ENCODE assay signal across 24 cellular contexts in the genomic region with DNA sequence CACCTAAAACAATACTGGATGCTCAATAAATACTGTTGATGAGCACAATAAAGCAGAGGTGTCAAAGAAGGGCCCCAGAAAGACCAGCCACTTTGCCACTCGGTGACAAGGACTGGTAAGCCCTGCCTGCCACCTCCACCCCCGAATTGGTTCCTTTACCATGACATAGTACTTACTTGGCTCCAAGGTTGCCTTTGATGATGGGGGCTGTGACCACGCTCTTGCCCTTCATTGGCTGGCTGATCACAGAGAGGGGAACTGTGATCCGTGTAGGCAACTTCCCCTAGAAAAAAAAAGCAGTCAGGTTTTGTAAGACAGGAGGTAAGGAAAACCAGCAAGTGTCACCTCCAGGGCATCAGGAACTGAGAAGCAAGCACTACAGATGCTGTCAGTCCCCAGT. TPM values are rescaled to one million over a fixed set of nuclear protein-coding genes. Genes with fewer than 3 reads are reported as not detected.
A peak's percentile ranks its signal among the peaks of the same experiment; 100 is the strongest.
DNase-seq lines count a peak whose midpoint lies in the region; ATAC-seq, FAIRE-seq and TF ChIP-seq lines count a peak whose summit lies in the region.
"Had no signal": no experiment of that assay in that cellular context is flagged by ENCODE, and none has a peak within 500 bp of the region (broad histone marks: within the 10 kb centered on the region; RNA-seq: fewer than 3 reads in every experiment).

No MANE protein-coding gene starts in this region.

- H3K9me3 Mint-ChIP-seq in activated CD4-positive, alpha-beta memory T cell treated with anti-CD3 and anti-CD28 coated beads for 36 hours: no peaks in the 10 kb centered on the region
- H3K9me3 Mint-ChIP-seq in activated CD4-positive, alpha-beta memory T cell treated with anti-CD3 and anti-CD28 coated beads, Interleukin-2, amount 10 ng/mL, durations not matched to agents 7 days and 5 days: no peaks in the 10 kb centered on the region
- H3K9me3 Mint-ChIP-seq in CD8-positive, alpha-beta T cell: no peaks in the 10 kb centered on the region
- no peaks in the 10 kb centered on the region for H3K9me3 Mint-ChIP-seq in activated naive CD4-positive, alpha-beta T cell treated with anti-CD3 and anti-CD28 coated beads, Interleukin-2, amount 50 U/mL, for 72 hours
- H3K9me3 Mint-ChIP-seq: T-helper 1 cell treated with Interleukin-12 subunit alpha and Interleukin-12 subunit beta and Interleukin-4 antibody, amounts not matched to agents 30 μg/mL and 1 μg/mL, for 36 hours had no signal

- peaks cover 34% of the 10 kb centered on the region for H3K4me1 Mint-ChIP-seq in activated CD4-positive, alpha-beta memory T cell treated with anti-CD3 and anti-CD28 coated beads for 36 hours (ENCODE audit: low read depth)
- peaks cover 11% of the 10 kb centered on the region for H3K4me1 Mint-ChIP-seq in activated CD4-positive, alpha-beta memory T cell treated with anti-CD3 and anti-CD28 coated beads, Interleukin-2, amount 10 ng/mL, durations not matched to agents 7 days and 5 days
- peaks cover 31% of the 10 kb centered on the region for H3K4me1 Mint-ChIP-seq in CD8-positive, alpha-beta T cell (ENCODE audit: low read depth)

- peaks cover 12% of the 10 kb centered on the region for H3K4me1 ChIP-seq in CD8-positive, alpha-beta T cell (ENCODE audit: insufficient read depth, low read length)
- H3K4me1 ChIP-seq: parathyroid adenoma had no signal

- H3K4me3 ChIP-seq in CD8-positive, alpha-beta T cell (ENCODE audit: low read depth, low read length): no peak overlapping the region
- H3K4me3 ChIP-seq: HAP-1 had no signal

- peak; percentile 50 for ATAC-seq in CD8-positive, alpha-beta T cell
- ATAC-seq in activated naive CD4-positive, alpha-beta T cell treated with anti-CD3 and anti-CD28 coated beads, Interleukin-2, amount 50 U/mL, for 72 hours: peak in 1 of 2 donors; percentile 20
- ATAC-seq in HG03520 (IDR thresholded peaks at IDR 0.05; ENCODE audit: unreplicated experiment): no peak
- ATAC-seq: sciatic nerve had no signal

- TF ChIP-seq CTCF in CD8-positive, alpha-beta T cell (IDR thresholded peaks at IDR 0.05): no peak

- peaks cover 24% of the 10 kb centered on the region for H3K36me3 ChIP-seq in CD8-positive, alpha-beta T cell (ENCODE audit: insufficient read depth, low read length)

- CTCF ChIA-PET in activated CD4-positive, alpha-beta memory T cell treated with anti-CD3 and anti-CD28 coated beads for 36 hours (lab: Charles Lee): no interaction called here
- CTCF ChIA-PET in activated CD4-positive, alpha-beta memory T cell treated with anti-CD3 and anti-CD28 coated beads, Interleukin-2, amount 10 ng/mL, durations not matched to agents 7 days and 5 days (lab: Charles Lee): no interaction called here
- CTCF ChIA-PET in CD8-positive, alpha-beta T cell (lab: Charles Lee): no interaction called here

- H3K27ac ChIP-seq in CD8-positive, alpha-beta T cell (ENCODE audit: low read depth, low read length): no peak overlapping the region
- H3K27ac ChIP-seq: parathyroid adenoma had no signal

- no peaks in the 10 kb centered on the region for H3K9me3 ChIP-seq in CD8-positive, alpha-beta T cell (ENCODE audit: low read length)
- H3K9me3 ChIP-seq: HAP-1 had no signal

- peak overlapping the region; percentile 16 for H3K27ac Mint-ChIP-seq in activated CD4-positive, alpha-beta memory T cell treated with anti-CD3 and anti-CD28 coated beads for 36 hours
- H3K27ac Mint-ChIP-seq in activated CD4-positive, alpha-beta memory T cell treated with anti-CD3 and anti-CD28 coated beads, Interleukin-2, amount 10 ng/mL, durations not matched to agents 7 days and 5 days: no peak overlapping the region
- H3K27ac Mint-ChIP-seq in CD8-positive, alpha-beta T cell: peak overlapping the region; percentile 75
- peak overlapping the region; percentile 1 to 34 for H3K27ac Mint-ChIP-seq in activated naive CD4-positive, alpha-beta T cell treated with anti-CD3 and anti-CD28 coated beads, Interleukin-2, amount 50 U/mL, for 72 hours
- H3K27ac Mint-ChIP-seq: T-helper 1 cell treated with Interleukin-12 subunit alpha and Interleukin-12 subunit beta and Interleukin-4 antibody, amounts not matched to agents 30 μg/mL and 1 μg/mL, for 36 hours had no signal

- H3K36me3 Mint-ChIP-seq in activated CD4-positive, alpha-beta memory T cell treated with anti-CD3 and anti-CD28 coated beads for 36 hours: peaks cover 71% of the 10 kb centered on the region
- H3K36me3 Mint-ChIP-seq in activated CD4-positive, alpha-beta memory T cell treated with anti-CD3 and anti-CD28 coated beads, Interleukin-2, amount 10 ng/mL, durations not matched to agents 7 days and 5 days (ENCODE audit: low read depth): peaks cover 77% of the 10 kb centered on the region
- peaks cover 90% of the 10 kb centered on the region for H3K36me3 Mint-ChIP-seq in CD8-positive, alpha-beta T cell
- peaks cover 12 to 53% of the 10 kb centered on the region in 2 donors for H3K36me3 Mint-ChIP-seq in activated naive CD4-positive, alpha-beta T cell treated with anti-CD3 and anti-CD28 coated beads, Interleukin-2, amount 50 U/mL, for 72 hours

- H3K27me3 ChIP-seq in CD8-positive, alpha-beta T cell (ENCODE audit: insufficient read depth, low read length): no peaks in the 10 kb centered on the region

- H3K27me3 Mint-ChIP-seq in activated CD4-positive, alpha-beta memory T cell treated with anti-CD3 and anti-CD28 coated beads for 36 hours: no peaks in the 10 kb centered on the region
- H3K27me3 Mint-ChIP-seq in activated CD4-positive, alpha-beta memory T cell treated with anti-CD3 and anti-CD28 coated beads, Interleukin-2, amount 10 ng/mL, durations not matched to agents 7 days and 5 days: no peaks in the 10 kb centered on the region
- H3K27me3 Mint-ChIP-seq in CD8-positive, alpha-beta T cell (ENCODE audit: low read depth): no peaks in the 10 kb centered on the region

- POLR2A ChIA-PET in activated CD4-positive, alpha-beta memory T cell treated with anti-CD3 and anti-CD28 coated beads for 36 hours (lab: Charles Lee): no interaction called here
- POLR2A ChIA-PET in activated CD4-positive, alpha-beta memory T cell treated with anti-CD3 and anti-CD28 coated beads, Interleukin-2, amount 10 ng/mL, durations not matched to agents 7 days and 5 days (lab: Charles Lee): no interaction called here
- POLR2A ChIA-PET in CD8-positive, alpha-beta T cell (lab: Charles Lee): interaction anchor here (1.5 kb wide), 1 partner anchor 12 kb away, joined by 5 read pairs; no protein-coding TSS in a partner anchor

- DNase-seq in activated CD4-positive, alpha-beta memory T cell treated with anti-CD3 and anti-CD28 coated beads for 36 hours: peak; percentile 25
- DNase-seq in activated CD4-positive, alpha-beta memory T cell treated with anti-CD3 and anti-CD28 coated beads, Interleukin-2, amount 10 ng/mL, durations not matched to agents 7 days and 5 days: no peak
- peak in 1 of 7 experiments; percentile 32 for DNase-seq in CD8-positive, alpha-beta T cell
- DNase-seq in activated naive CD4-positive, alpha-beta T cell treated with anti-CD3 and anti-CD28 coated beads, Interleukin-2, amount 50 U/mL, for 72 hours (ENCODE audit: low spot score in 2 of 2): no peak
- peak; percentile 32 for DNase-seq in stimulated activated CD8-positive, alpha-beta memory T cell treated with anti-CD3 and anti-CD28 coated beads, Interleukin-4, amount 100 ng/mL, for 48 hours
- DNase-seq in frontal cortex (ENCODE audit: low spot score in 2 of 2) (no peak), middle frontal gyrus (ENCODE audit: extremely low spot score, low spot score) (no peak)
- DNase-seq: ACHN; activated CD8-positive, alpha-beta memory T cell treated with anti-CD3 and anti-CD28 coated beads, Interleukin-2, amount 50 U/mL, for 48 hours; C1 segment of cervical spinal cord; DMS79; hypothalamus; islet precursor cell; mammary epithelial cell; NCI-H1417; NCI-H526 treated with DMSO at 0.1 percent for 48 hours had no signal

- FAIRE-seq in frontal cortex (lab: Jason Lieb, UNC): no peak
- FAIRE-seq: endothelial cell of umbilical vein, urothelium cell line had no signal

- H3K4me3 Mint-ChIP-seq in activated CD4-positive, alpha-beta memory T cell treated with anti-CD3 and anti-CD28 coated beads for 36 hours: no peak overlapping the region
- H3K4me3 Mint-ChIP-seq in activated CD4-positive, alpha-beta memory T cell treated with anti-CD3 and anti-CD28 coated beads, Interleukin-2, amount 10 ng/mL, durations not matched to agents 7 days and 5 days: no peak overlapping the region
- no peak overlapping the region for H3K4me3 Mint-ChIP-seq in CD8-positive, alpha-beta T cell
- H3K4me3 Mint-ChIP-seq: T-helper 1 cell treated with Interleukin-12 subunit alpha and Interleukin-12 subunit beta and Interleukin-4 antibody, amounts not matched to agents 30 μg/mL and 1 μg/mL, for 36 hours had no signal

- intact Hi-C loops in activated CD4-positive, alpha-beta memory T cell treated with anti-CD3 and anti-CD28 coated beads for 36 hours (cut with micrococcal nuclease): no loop called here
- intact Hi-C loops in CD8-positive, alpha-beta T cell (cut with DNase I, micrococcal nuclease): loop anchor here in 1 of 2 experiments (5.0 kb wide), 1 partner anchor 78 kb away; no protein-coding TSS in a partner anchor

RNA-seq across cellular contexts. Expression of gene NFRKB, which starts 29.7 kb away (rescaled TPM):
- total RNA-seq in activated CD4-positive, alpha-beta memory T cell treated with anti-CD3 and anti-CD28 coated beads for 36 hours: 10 to 100 TPM; 34.8 to 39.8 TPM
- total RNA-seq in activated CD4-positive, alpha-beta memory T cell treated with anti-CD3 and anti-CD28 coated beads, Interleukin-2, amount 10 ng/mL, durations not matched to agents 7 days and 5 days: 10 to 100 TPM; 39.2 to 44.9 TPM
- 10 to 100 TPM; 38.8 to 39.4 TPM for total RNA-seq in CD8-positive, alpha-beta T cell
- 10 to 100 TPM; 41.8 to 42.1 TPM for total RNA-seq in activated naive CD4-positive, alpha-beta T cell treated with anti-CD3 and anti-CD28 coated beads, Interleukin-2, amount 50 U/mL, for 72 hours
- total RNA-seq in frontal cortex: 17.5 TPM

RNA-seq across cellular contexts. Expression of gene TMEM45B, which starts 50.1 kb away (rescaled TPM):
- total RNA-seq in activated CD4-positive, alpha-beta memory T cell treated with anti-CD3 and anti-CD28 coated beads for 36 hours: 1 to 10 TPM; 4.9 to 5.8 TPM
- total RNA-seq in activated CD4-positive, alpha-beta memory T cell treated with anti-CD3 and anti-CD28 coated beads, Interleukin-2, amount 10 ng/mL, durations not matched to agents 7 days and 5 days: 1 to 10 TPM; 3.1 to 3.3 TPM
- total RNA-seq in CD8-positive, alpha-beta T cell: under 1 TPM; 0.41 to 0.81 TPM
- total RNA-seq in activated naive CD4-positive, alpha-beta T cell treated with anti-CD3 and anti-CD28 coated beads, Interleukin-2, amount 50 U/mL, for 72 hours: 1 to 10 TPM; 2.3 to 2.9 TPM
- total RNA-seq in frontal cortex: 0.41 TPM
- total RNA-seq: endothelial cell of umbilical vein, fibroblast of villous mesenchyme had no signal

Comparison
In these comparisons a context has a peak if more than half of its experiments do, and no peak if none do; other contexts are left out.
1. DNase-seq: peak in activated CD4-positive, alpha-beta memory T cell treated with anti-CD3 and anti-CD28 coated beads for 36 hours (single experiment) and stimulated activated CD8-positive, alpha-beta memory T cell treated with anti-CD3 and anti-CD28 coated beads, Interleukin-4, amount 100 ng/mL, for 48 hours (single experiment); none in activated CD4-positive, alpha-beta memory T cell treated with anti-CD3 and anti-CD28 coated beads, Interleukin-2, amount 10 ng/mL, durations not matched to agents 7 days and 5 days (single experiment), activated naive CD4-positive, alpha-beta T cell treated with anti-CD3 and anti-CD28 coated beads, Interleukin-2, amount 50 U/mL, for 72 hours (0 of 2), frontal cortex (0 of 2) and middle frontal gyrus (single experiment).